Comparison of ENCODE assay signal across 12 cellular contexts in the genomic region with DNA sequence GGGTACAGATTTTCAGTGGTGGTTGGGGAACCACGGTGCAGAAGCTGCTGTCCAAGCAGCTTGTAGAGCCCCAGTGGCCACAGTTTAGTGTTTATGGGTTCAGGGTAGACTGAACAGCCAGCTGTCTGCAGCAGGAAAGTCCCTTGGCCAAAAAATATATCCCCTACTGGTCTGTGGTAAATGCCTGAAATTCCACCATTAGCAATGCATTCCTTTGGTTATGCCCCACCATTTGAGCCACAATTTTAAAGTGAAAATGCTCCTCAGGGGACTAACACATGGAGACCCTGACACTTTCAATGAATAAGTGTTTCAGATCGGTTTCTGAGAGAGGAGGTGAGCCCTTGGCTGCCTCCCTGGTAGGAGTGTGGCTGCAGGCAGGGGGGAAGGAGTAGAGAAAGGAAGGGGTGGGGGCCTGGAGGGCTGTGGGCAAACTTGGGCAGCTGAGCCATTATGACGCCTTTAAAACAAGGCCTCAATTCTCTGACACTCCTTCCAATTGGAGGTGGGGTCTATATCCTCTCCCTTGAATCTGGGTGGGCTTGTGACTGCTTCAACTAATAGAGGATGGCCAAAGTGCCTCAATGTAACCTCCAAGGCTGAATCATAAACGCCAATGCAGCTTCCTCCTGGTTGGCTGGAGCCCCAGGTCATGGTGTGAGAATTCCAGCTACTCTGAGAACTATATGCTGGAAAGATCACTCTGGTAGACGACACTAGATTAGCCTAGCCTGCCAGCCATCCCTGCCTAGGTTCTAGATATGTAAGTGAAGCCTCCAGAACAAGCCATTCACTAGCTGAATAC.
DNase-seq lines count a peak whose midpoint lies in the region; ATAC-seq and TF ChIP-seq lines count a peak whose summit lies in the region.
"Had no signal": no experiment of that assay in that cellular context is flagged by ENCODE, and none has a peak within 500 bp of the region (broad histone marks: within the 10 kb centered on the region; RNA-seq: fewer than 3 reads in every experiment).

No MANE protein-coding gene starts in this region.

- no peak overlapping the region for H3K4me3 ChIP-seq in AG04449 (ENCODE audit: low read depth, low read length)
- no peak overlapping the region for H3K4me3 ChIP-seq in HFF-Myc (replicated peaks; ENCODE audit: low read depth, low read length)
- H3K4me3 ChIP-seq: skin epidermis, uterus had no signal

- TF ChIP-seq CTCF in AG04449 (IDR thresholded peaks at IDR 0.05; ENCODE audit: insufficient read depth, low read length, missing control alignments) = no peak
- no peak for TF ChIP-seq CTCF in HFF-Myc (IDR thresholded peaks at IDR 0.05; ENCODE audit: low read depth, low read length, missing control alignments)

- POLR2A ChIA-PET in AG04449 (lab: Yijun Ruan, JAX) = interaction anchor here (0.6 kb wide), 1 partner anchor 1706 kb away, joined by 3 read pairs; no protein-coding TSS in a partner anchor

- DNase-seq in AG04449 (ENCODE audit: low read depth, low spot score) (peak; percentile 80), HFF-Myc (ENCODE audit: extremely low read depth, low read depth) (peak; percentile 41), amniotic epithelial cell (ENCODE audit: low read depth) (peak; percentile 67), hepatic stellate cell (ENCODE audit: low spot score) (peak; percentile 69), NCI-H2029 (lab: John Stamatoyannopoulos, UW) (no peak), NCI-H2196 (lab: John Stamatoyannopoulos, UW; ENCODE audit: unreplicated experiment) (no peak)
- no peak for DNase-seq in activated CD8-positive, alpha-beta memory T cell treated with anti-CD3 and anti-CD28 coated beads for 24 hours
- DNase-seq: cortex of kidney, NCI-H2081, uterus had no signal

- CTCF ChIA-PET in AG04449 (lab: Yijun Ruan, JAX) = interaction anchor here (2.5 kb wide), 1 partner anchor 39 kb away, joined by 13 read pairs; no protein-coding TSS in a partner anchor

- ATAC-seq in HG03097 (IDR thresholded peaks at IDR 0.05; ENCODE audit: low FRiP score, unreplicated experiment) = no peak

Comparison
In these comparisons a context has a peak if more than half of its experiments do, and no peak if none do; other contexts are left out.
1. DNase-seq: peak in AG04449 (single experiment), HFF-Myc (single experiment), amniotic epithelial cell (single experiment) and hepatic stellate cell (single experiment); none in activated CD8-positive, alpha-beta memory T cell treated with anti-CD3 and anti-CD28 coated beads for 24 hours (single experiment), NCI-H2029 (single experiment) and NCI-H2196 (single experiment).